8 cellular contexts compared by ENCODE assay signal in genomic region chr14:93430889-93431670, GRCh38. TPM values are rescaled to one million over a fixed set of nuclear protein-coding genes. Genes with fewer than 3 reads are reported as not detected.
A peak's percentile ranks its signal among the peaks of the same experiment; 100 is the strongest.
DNase-seq lines count a peak whose midpoint lies in the region; ATAC-seq and TF ChIP-seq lines count a peak whose summit lies in the region.

UNC79 (plus strand) TSS chr14:93430939; CDS start chr14:93431030, 91 bp downstream.

- TF ChIP-seq EP300 in stomach (IDR thresholded peaks at IDR 0.05), result no peak

- H3K36me3 ChIP-seq in stomach, result no peaks in the 10 kb centered on the region
- no peaks in the 10 kb centered on the region for H3K36me3 ChIP-seq in OCI-LY7 (ENCODE audit: insufficient read depth, low read length)

- no peaks in the 10 kb centered on the region for H4K20me1 ChIP-seq in OCI-LY7 (ENCODE audit: insufficient read depth, low read length)

- no peak within 1 kb of the TSS for H3K4me2 ChIP-seq in OCI-LY7 (ENCODE audit: low read length)

- TF ChIP-seq POLR2A in stomach (IDR thresholded peaks at IDR 0.05), result no peak

- peak in 1 of 2 donors; percentile 19 for ATAC-seq in right cardiac atrium
- ATAC-seq in HG03354 (IDR thresholded peaks at IDR 0.05; ENCODE audit: poor library complexity, severe bottlenecking, unreplicated experiment), result no peak
- no peak for ATAC-seq in GM21367 (IDR thresholded peaks at IDR 0.05; ENCODE audit: unreplicated experiment)

- H3K27ac ChIP-seq in right cardiac atrium (ENCODE audit: low read length) (no peak within 1 kb of the TSS), stomach (peak within 1 kb of the TSS in 1 of 5 donors; percentile 30), OCI-LY7 (ENCODE audit: low read depth, low read length, poor library complexity, severe bottlenecking) (no peak within 1 kb of the TSS)

- H3K79me2 ChIP-seq in OCI-LY7 (ENCODE audit: insufficient read depth, low read depth, low read length), result no peaks in the 10 kb centered on the region

- POLR2A ChIA-PET in OCI-LY7 (lab: Charles Lee), result no interaction called here

- 2% methylated on average over 35 of the region's 35 CpGs for WGBS in right cardiac atrium
- WGBS in stomach, 5 donors, result 4 to 5% (median 5%) methylated on average over 24 to 35 of the region's 35 CpGs

- H3K4me3 ChIP-seq in right cardiac atrium (ENCODE audit: low read length), result peak within 1 kb of the TSS; percentile 53
- H3K4me3 ChIP-seq in stomach, result peak within 1 kb of the TSS; percentile 16 to 29 (median 21)
- no peak within 1 kb of the TSS for H3K4me3 ChIP-seq in OCI-LY7 (ENCODE audit: low read depth, low read length, poor library complexity, severe bottlenecking)

- intact Hi-C loops in right cardiac atrium (cut with DNase I) (no loop called here), stomach (cut with DNase I; ENCODE audit: low total_unique reads) (no loop called here), OCI-LY7 (cut with micrococcal nuclease; ENCODE audit: unreplicated experiment) (no loop called here)

- H3K4me1 ChIP-seq in right cardiac atrium (ENCODE audit: control insufficient read depth, insufficient read depth, low read length) (peaks cover 4% of the 10 kb centered on the region), stomach (peaks cover 0 to 16% (median 8%) of the 10 kb centered on the region in 4 donors), OCI-LY7 (ENCODE audit: insufficient read depth, low read length, poor library complexity, severe bottlenecking) (no peaks in the 10 kb centered on the region)

- no TSS peak for BruUV-seq in OCI-LY7 (replicated peaks; lab: Mats Ljungman, UMichigan)

- CTCF ChIA-PET in OCI-LY7 (lab: Charles Lee; ENCODE audit: unreplicated experiment), result no interaction called here

- H3K27me3 ChIP-seq in right cardiac atrium (ENCODE audit: control insufficient read depth, insufficient read depth), result peaks cover 3% of the 10 kb centered on the region
- peaks cover 2 to 66% (median 29%) of the 10 kb centered on the region in 3 donors for H3K27me3 ChIP-seq in stomach

- in situ Hi-C loops in SK-MEL-5 (cut with HindIII; ENCODE audit: low pct_unique_long_range_greater_than_20kb, low sequenced_read_pairs), result no loop called here

- no peaks in the 10 kb centered on the region for H3K9me2 ChIP-seq in OCI-LY7 (ENCODE audit: insufficient read depth, low read length)

- no peaks in the 10 kb centered on the region for H3K9me3 ChIP-seq in right cardiac atrium (ENCODE audit: control insufficient read depth, low read length)
- H3K9me3 ChIP-seq in stomach, result peaks cover 0 to 26% (median 12%) of the 10 kb centered on the region in 4 donors
- no peaks in the 10 kb centered on the region for H3K9me3 ChIP-seq in OCI-LY7 (ENCODE audit: low read length)

- TF ChIP-seq CTCF in stomach (IDR thresholded peaks at IDR 0.05) (no peak), OCI-LY7 (conservative IDR thresholded peaks at IDR 0.05; ENCODE audit: low read length) (no peak)

- H2AFZ ChIP-seq in OCI-LY7 (ENCODE audit: low read length), result no peak within 1 kb of the TSS

- peak; percentile 48 for DNase-seq in DMS53 (lab: John Stamatoyannopoulos, UW)
- DNase-seq in DMS53 treated with DMSO at 0.1 percent for 48 hours (lab: John Stamatoyannopoulos, UW; ENCODE audit: unreplicated experiment), result no peak
- DNase-seq in SK-MEL-5 (ENCODE audit: low read depth, low spot score), result peak; percentile 13
- peak in 2 of 3 donors; percentile 40 to 56 for DNase-seq in right cardiac atrium
- no peak for DNase-seq in stomach
- DNase-seq in OCI-LY7 (ENCODE audit: low spot score), result no peak

RNA-seq across cellular contexts. Expression of gene UNC79, which starts in this region (rescaled TPM):
- 1.2 and 1.5 TPM in 2 replicates for total RNA-seq in SK-MEL-5 (2014; rRNA removed; shearing (Covaris generic))
- polyA plus RNA-seq in SK-MEL-5 (2015; cell fraction: cytosol; rRNA removed), result 0.68 and 0.99 TPM in 2 replicates
- polyA plus RNA-seq in SK-MEL-5 (2015; cell fraction: nucleus; rRNA removed), result 2.8 and 3.3 TPM in 2 replicates
- total RNA-seq in right cardiac atrium, result under 1 TPM; 0.21 to 0.40 (median 0.30) TPM
- polyA plus RNA-seq in right cardiac atrium, result 0.16 TPM
- total RNA-seq in stomach, result 1 to 10 TPM in 2 of 5 donors, under 1 TPM in 1, not detected in 2; 0.45 to 1.9 (median 1.3) TPM
- under 1 TPM; under 0.01 to 0.25 (median 0.10) TPM for polyA plus RNA-seq in stomach
- total RNA-seq in OCI-LY7 (2014; rRNA removed; shearing (Covaris generic)), result 0.08 and 0.19 TPM in 2 replicates
- total RNA-seq in OCI-LY7 (2022), result 0.09 and 0.17 TPM in 2 replicates

Comparison
In these comparisons a context has a peak if more than half of its experiments do, and no peak if none do; other contexts are left out.
1. DNase-seq: peak in DMS53 (single experiment) and SK-MEL-5 (single experiment); none in DMS53 treated with DMSO at 0.1 percent for 48 hours (single experiment), stomach (single experiment) and OCI-LY7 (single experiment).
2. Peak in DNase-seq and H3K4me3 ChIP-seq in right cardiac atrium; RNA of the gene not detected or under 1 TPM.